Comparison of ENCODE assay signal across 8 cellular contexts in the genomic region with DNA sequence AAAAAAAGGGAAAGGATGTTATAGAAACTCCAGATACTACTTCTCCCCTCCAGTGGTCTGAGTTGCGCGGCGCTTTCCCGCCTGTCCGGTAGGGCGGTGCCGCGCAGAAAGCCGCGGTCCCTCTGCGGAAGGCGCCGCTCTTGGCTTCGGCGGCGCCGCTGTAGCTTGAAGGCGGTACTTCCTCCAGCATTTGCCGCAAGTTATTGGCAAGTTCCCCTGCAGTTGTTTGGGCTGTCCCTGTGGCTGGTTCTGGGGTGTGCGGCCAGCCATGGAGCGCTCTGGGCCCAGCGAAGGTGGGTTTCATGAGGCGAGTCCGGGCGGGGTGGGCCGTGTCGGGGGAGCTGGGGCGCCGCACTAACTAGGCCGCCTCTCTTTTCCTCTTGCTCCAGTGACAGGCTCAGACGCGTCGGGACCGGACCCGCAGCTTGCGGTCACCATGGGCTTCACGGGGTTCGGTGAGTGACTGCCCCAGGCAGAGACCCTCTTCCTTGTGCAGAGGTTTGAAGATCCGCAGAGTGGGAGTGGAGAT. TPM values are rescaled to one million over a fixed set of nuclear protein-coding genes. Genes with fewer than 3 reads are reported as not detected.
DNase-seq lines count a peak whose midpoint lies in the region; ATAC-seq and TF ChIP-seq lines count a peak whose summit lies in the region.
"Not testable (repeated sequence)": the region's sequence is repeated elsewhere in the genome, so short reads cannot be mapped to it uniquely, and the experiment has no call there.

A gene (plus strand): TSS at position 219 of the 529 bp plus-strand sequence. CDS start 50 bp downstream, at position 269.

- H3K9me3 Mint-ChIP-seq in activated T-cell treated with anti-CD3 and anti-CD28 coated beads, Interleukin-2, amount 50 U/mL, for 24 hours, result not testable (repeated sequence)

- H3K4me1 Mint-ChIP-seq in activated T-cell treated with anti-CD3 and anti-CD28 coated beads, Interleukin-2, amount 50 U/mL, for 24 hours (ENCODE audit: low read depth), result peaks cover 12% of the 10 kb centered on the region

- peak; percentile 68 for DNase-seq in DMS53 treated with DMSO at 0.1 percent for 48 hours (lab: John Stamatoyannopoulos, UW; ENCODE audit: unreplicated experiment)
- DNase-seq in Jurkat, Clone E6-1 (ENCODE audit: low read depth, low spot score), result peak; percentile 86
- DNase-seq in activated T-cell treated with anti-CD3 and anti-CD28 coated beads, Interleukin-2, amount 50 U/mL, for 24 hours, result peak; percentile 86
- peak; percentile 91 for DNase-seq in myocyte (ENCODE audit: low read depth)
- peak; percentile 67 to 76 for DNase-seq in stimulated activated CD8-positive, alpha-beta memory T cell treated with anti-CD3 and anti-CD28 coated beads, Interleukin-7, amount 100 ng/mL, for 48 hours (ENCODE audit: extremely low read depth in 1 of 2, low read depth in 1 of 2)

- H3K27me3 Mint-ChIP-seq in activated T-cell treated with anti-CD3 and anti-CD28 coated beads, Interleukin-2, amount 50 U/mL, for 24 hours, result not testable (repeated sequence)

- peaks cover 34% of the 10 kb centered on the region for H3K36me3 Mint-ChIP-seq in activated T-cell treated with anti-CD3 and anti-CD28 coated beads, Interleukin-2, amount 50 U/mL, for 24 hours (ENCODE audit: low read depth)

- H3K4me3 ChIP-seq in Jurkat, Clone E6-1 (ENCODE audit: low read length), result peak within 1 kb of the TSS; percentile 72

- H3K27ac Mint-ChIP-seq in activated T-cell treated with anti-CD3 and anti-CD28 coated beads, Interleukin-2, amount 50 U/mL, for 24 hours, result peak within 1 kb of the TSS; percentile 86

- ATAC-seq in GM21619 (IDR thresholded peaks at IDR 0.05; ENCODE audit: unreplicated experiment) (peak; percentile 98), esophagus mucosa (peak; percentile 98)

- H3K4me3 Mint-ChIP-seq in activated T-cell treated with anti-CD3 and anti-CD28 coated beads, Interleukin-2, amount 50 U/mL, for 24 hours, result peak within 1 kb of the TSS; percentile 95

TF ChIP-seq in PFSK-1, 5 proteins besides CTCF, POLR2A, EP300 and RAD21:
- TF ChIP-seq TAF1 (IDR thresholded peaks at IDR 0.05; ENCODE audit: borderline replicate concordance, insufficient read depth, low read length) (peak; percentile 83; the same call in 1 of the 2 replicates), POLR2AphosphoS5 (IDR thresholded peaks at IDR 0.05; ENCODE audit: low read depth, low read length) (peak; percentile 64; the same call in 1 of the 2 replicates), SIN3A (IDR thresholded peaks at IDR 0.05; ENCODE audit: borderline replicate concordance, insufficient read depth, low read length) (0 out of 2 replicates have a peak, but pooled peaks have one; percentile 49)
- TF ChIP-seq, protein P1, sequence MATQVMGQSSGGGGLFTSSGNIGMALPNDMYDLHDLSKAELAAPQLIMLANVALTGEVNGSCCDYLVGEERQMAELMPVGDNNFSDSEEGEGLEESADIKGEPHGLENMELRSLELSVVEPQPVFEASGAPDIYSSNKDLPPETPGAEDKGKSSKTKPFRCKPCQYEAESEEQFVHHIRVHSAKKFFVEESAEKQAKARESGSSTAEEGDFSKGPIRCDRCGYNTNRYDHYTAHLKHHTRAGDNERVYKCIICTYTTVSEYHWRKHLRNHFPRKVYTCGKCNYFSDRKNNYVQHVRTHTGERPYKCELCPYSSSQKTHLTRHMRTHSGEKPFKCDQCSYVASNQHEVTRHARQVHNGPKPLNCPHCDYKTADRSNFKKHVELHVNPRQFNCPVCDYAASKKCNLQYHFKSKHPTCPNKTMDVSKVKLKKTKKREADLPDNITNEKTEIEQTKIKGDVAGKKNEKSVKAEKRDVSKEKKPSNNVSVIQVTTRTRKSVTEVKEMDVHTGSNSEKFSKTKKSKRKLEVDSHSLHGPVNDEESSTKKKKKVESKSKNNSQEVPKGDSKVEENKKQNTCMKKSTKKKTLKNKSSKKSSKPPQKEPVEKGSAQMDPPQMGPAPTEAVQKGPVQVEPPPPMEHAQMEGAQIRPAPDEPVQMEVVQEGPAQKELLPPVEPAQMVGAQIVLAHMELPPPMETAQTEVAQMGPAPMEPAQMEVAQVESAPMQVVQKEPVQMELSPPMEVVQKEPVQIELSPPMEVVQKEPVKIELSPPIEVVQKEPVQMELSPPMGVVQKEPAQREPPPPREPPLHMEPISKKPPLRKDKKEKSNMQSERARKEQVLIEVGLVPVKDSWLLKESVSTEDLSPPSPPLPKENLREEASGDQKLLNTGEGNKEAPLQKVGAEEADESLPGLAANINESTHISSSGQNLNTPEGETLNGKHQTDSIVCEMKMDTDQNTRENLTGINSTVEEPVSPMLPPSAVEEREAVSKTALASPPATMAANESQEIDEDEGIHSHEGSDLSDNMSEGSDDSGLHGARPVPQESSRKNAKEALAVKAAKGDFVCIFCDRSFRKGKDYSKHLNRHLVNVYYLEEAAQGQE (IDR thresholded peaks at IDR 0.05; ENCODE audit: insufficient read depth in 1 of 2, low read depth in 2 of 2, low read length in 2 of 2), result peak in 1 of 2 experiments; percentile 50; a peak in 1 of 4 replicates

RNA-seq across cellular contexts. Expression of the gene that starts here (rescaled TPM):
- 78.0 TPM for polyA plus RNA-seq in Jurkat, Clone E6-1 (2012; ENCODE audit: insufficient read depth, insufficient read length)
- polyA plus RNA-seq in PFSK-1 (2012; ENCODE audit: insufficient read length, low read depth), result 32.8 TPM
- total RNA-seq in esophagus mucosa (24.7 TPM), myocyte (24.5 and 39.8 TPM in 2 replicates)
- 25.5 TPM for polyA plus RNA-seq in myocyte (2012)

Comparison
In these comparisons a context has a peak if more than half of its experiments do, and no peak if none do; other contexts are left out.
1. Peak in every context shown above with its lines: DNase-seq, ATAC-seq and H3K4me3 ChIP-seq.